ENCODE assay signal across 16 cellular contexts in the genomic region with DNA sequence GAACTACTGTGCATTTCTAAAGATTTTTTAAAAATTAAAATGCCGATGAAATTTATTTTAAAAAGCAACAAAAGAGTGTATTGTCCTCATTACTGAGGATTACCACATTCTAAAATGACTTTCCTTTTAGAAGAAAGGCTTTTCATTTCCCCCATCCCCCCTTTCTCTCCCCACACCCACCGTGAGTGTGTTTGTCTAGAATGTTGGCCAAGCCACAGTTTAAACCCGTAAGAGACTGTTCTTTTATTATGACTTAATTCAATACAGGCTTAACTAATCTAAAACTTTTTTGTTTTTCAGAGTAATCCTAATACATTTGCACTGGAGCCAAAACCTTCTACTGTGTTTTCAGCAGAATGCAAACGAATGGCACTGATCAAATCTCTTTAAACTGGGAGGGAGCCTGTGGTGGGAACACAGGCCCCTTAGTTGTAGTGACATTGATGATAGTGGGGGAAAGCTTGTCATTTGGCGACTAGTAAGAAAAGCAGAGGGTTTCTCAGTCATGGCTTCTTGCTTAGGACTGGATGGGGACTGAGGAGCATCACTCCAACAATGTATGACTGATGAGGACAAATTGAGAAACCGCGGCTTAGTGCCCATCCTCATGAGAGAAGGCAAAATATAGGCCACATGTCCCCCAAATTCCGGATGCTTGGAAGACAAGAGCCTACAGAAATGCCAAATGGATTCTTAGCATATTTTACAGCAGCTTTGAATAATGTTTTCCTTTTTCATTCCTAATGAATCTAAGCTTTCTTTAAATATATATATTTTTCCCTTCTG.
"Had no signal": no experiment of that assay in that cellular context is flagged by ENCODE, and none has a peak within 500 bp of the region (broad histone marks: within the 10 kb centered on the region; RNA-seq: fewer than 3 reads in every experiment).

No MANE protein-coding gene starts in this region.

- H3K27me3 ChIP-seq: body of pancreas, heart right ventricle, tibial nerve, vagina had no signal

- H3K4me1 ChIP-seq: body of pancreas, heart right ventricle, vagina had no signal

- H3K36me3 ChIP-seq: heart right ventricle, tibial nerve, vagina had no signal

- DNase-seq: activated CD8-positive, alpha-beta memory T cell treated with anti-CD3 and anti-CD28 coated beads, Interleukin-2, amount 50 U/mL, for 4 hours; activated CD8-positive, alpha-beta T cell treated with anti-CD3 and anti-CD28 coated beads for 36 hours; activated naive CD4-positive, alpha-beta T cell; body of pancreas; effector memory CD8-positive, alpha-beta T cell; heart right ventricle; kidney; left ventricle myocardium superior; mesenchymal stem cell; nephron progenitor cell; T-helper 1 cell had no signal

- H3K27ac ChIP-seq: body of pancreas, epithelial cell of prostate, heart right ventricle, tibial nerve, vagina, VCaP had no signal

- ATAC-seq: activated CD8-positive, alpha-beta T cell treated with anti-CD3 and anti-CD28 coated beads for 36 hours; body of pancreas; effector memory CD8-positive, alpha-beta T cell; heart right ventricle; left ventricle myocardium superior had no signal

- H3K4me3 ChIP-seq: body of pancreas, heart right ventricle, skin epidermis, tibial nerve, vagina had no signal

- H3K9me3 ChIP-seq: body of pancreas, heart right ventricle, tibial nerve, vagina had no signal
